In the genomic region with DNA sequence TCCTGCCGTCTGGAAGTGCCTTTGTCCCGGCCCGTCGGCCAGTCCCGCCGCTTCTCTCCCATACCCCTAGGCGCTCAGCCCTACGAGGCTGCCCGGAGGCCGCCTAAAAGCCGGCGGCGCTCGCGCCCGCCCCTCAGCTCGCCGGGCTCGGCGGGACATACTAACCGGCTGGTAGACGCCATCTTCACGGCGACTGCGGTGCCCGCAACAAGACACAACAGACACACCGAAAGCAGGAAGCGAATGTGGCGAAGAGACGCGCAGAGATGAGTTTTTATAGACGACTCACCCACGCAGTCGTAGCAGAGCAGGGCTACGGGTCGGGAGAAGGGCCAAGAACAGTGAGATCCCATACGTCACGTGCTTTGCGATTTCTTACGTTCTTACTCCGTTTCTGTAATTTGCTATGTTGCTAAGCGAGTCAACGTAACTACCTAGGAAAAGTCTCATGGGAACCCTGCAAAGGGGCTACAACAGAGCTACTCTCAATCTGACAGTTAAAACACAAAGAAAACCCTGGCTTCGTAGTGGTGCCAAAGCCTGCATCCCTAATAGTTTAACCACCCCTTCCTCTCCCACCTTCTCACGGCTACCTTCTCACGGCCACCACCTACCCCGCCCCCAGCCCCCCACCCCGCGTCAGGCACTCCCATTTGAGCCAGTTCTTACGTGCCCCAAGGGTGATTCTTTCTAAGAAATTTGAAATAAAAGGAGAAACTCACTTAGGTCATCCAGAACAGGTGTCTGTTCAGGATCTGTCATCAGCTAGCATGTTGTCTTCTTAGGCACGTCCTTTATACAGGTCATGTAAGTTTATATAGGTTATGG, we compare ENCODE assay signal across 8 cellular contexts. TPM values are rescaled to one million over a fixed set of nuclear protein-coding genes. Genes with fewer than 3 reads are reported as not detected.
DNase-seq lines count a peak whose midpoint lies in the region; ATAC-seq and TF ChIP-seq lines count a peak whose summit lies in the region.

A gene with protein sequence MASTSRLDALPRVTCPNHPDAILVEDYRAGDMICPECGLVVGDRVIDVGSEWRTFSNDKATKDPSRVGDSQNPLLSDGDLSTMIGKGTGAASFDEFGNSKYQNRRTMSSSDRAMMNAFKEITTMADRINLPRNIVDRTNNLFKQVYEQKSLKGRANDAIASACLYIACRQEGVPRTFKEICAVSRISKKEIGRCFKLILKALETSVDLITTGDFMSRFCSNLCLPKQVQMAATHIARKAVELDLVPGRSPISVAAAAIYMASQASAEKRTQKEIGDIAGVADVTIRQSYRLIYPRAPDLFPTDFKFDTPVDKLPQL (minus strand): TSS at position 250 of the 828 bp plus-strand sequence. CDS start 68 bp downstream, at position 182.

- peak; percentile 97 for ATAC-seq in HG03432 (IDR thresholded peaks at IDR 0.05; ENCODE audit: unreplicated experiment)

- H3K27me3 ChIP-seq in kidney epithelial cell (ENCODE audit: control insufficient read depth, insufficient read depth, low read length): no peaks in the 10 kb centered on the region

- DNase-seq in AG20443 (ENCODE audit: low spot score): peak; percentile 90
- peak; percentile 99 for DNase-seq in NCI-H510A treated with DMSO at 0.1 percent for 48 hours (lab: John Stamatoyannopoulos, UW)
- DNase-seq in activated CD4-positive, alpha-beta T cell treated with anti-CD3 and anti-CD28 coated beads for 24 hours (ENCODE audit: low read depth in 2 of 2): peak; percentile 85 to 92
- no peak for DNase-seq in chondrocyte (ENCODE audit: low spot score)
- peak; percentile 78 for DNase-seq in kidney epithelial cell (ENCODE audit: low read depth)
- peak; percentile 87 to 90 for DNase-seq in stimulated activated CD4-positive, alpha-beta T cell treated with anti-CD3 and anti-CD28 coated beads, Interleukin-15, amount 100 ng/mL, for 48 hours (ENCODE audit: low read depth in 2 of 2)

- no peaks in the 10 kb centered on the region for H3K36me3 Mint-ChIP-seq in chondrocyte (ENCODE audit: low read depth)

- H3K36me3 ChIP-seq in kidney epithelial cell (ENCODE audit: control insufficient read depth, insufficient read depth, low read length): no peaks in the 10 kb centered on the region

- H3K27me3 Mint-ChIP-seq in chondrocyte (ENCODE audit: low read depth): no peaks in the 10 kb centered on the region

- peak; percentile 99 for TF ChIP-seq POLR2A in GM19099 (IDR thresholded peaks at IDR 0.05; ENCODE audit: extremely low read depth, insufficient read length, low read depth)

- TF ChIP-seq CTCF in chondrocyte (IDR thresholded peaks at IDR 0.05) (peak; percentile 15), kidney epithelial cell (IDR thresholded peaks at IDR 0.05; ENCODE audit: insufficient read depth, low read length, poor library complexity, severe bottlenecking) (no peak)

- H3K4me3 ChIP-seq in kidney epithelial cell (ENCODE audit: low read depth, low read length): peak within 1 kb of the TSS; percentile 86

- H3K9me3 Mint-ChIP-seq in chondrocyte (ENCODE audit: low read depth): no peaks in the 10 kb centered on the region

- peak within 1 kb of the TSS; percentile 98 for H3K27ac Mint-ChIP-seq in chondrocyte (ENCODE audit: unreplicated experiment)

- H3K4me3 Mint-ChIP-seq in chondrocyte (ENCODE audit: unreplicated experiment): peak within 1 kb of the TSS; percentile 96

- H3K4me1 Mint-ChIP-seq in chondrocyte (ENCODE audit: low read depth): peaks cover 30% of the 10 kb centered on the region

RNA-seq across cellular contexts. Expression of the gene that starts here (rescaled TPM):
- total RNA-seq in chondrocyte (18.8 to 24.9 TPM (median 19.6 TPM) in 3 replicates), kidney epithelial cell (28.5 and 36.3 TPM in 2 replicates)
